In the genomic region with DNA sequence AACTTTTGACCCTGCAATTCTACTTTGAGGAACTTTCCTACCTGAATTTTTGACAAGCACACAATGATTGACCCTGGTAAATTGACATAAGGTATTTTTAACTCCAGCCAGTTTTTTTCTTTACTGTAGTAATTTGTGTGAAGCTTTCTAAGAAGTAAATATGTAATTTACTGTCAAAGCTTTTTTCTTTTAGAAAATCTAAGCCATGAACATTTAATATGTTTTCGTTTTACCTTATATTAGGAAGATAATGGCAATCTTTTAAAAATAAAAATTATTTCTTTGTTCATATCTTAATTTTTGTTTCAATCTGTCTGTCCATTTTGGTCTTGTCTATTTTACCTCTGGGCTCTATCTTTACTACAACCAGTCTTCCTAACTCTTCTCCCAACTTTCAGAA, we compare ENCODE assay signal across 9 cellular contexts.
"Had no signal": no experiment of that assay in that cellular context is flagged by ENCODE, and none has a peak within 500 bp of the region (broad histone marks: within the 10 kb centered on the region; RNA-seq: fewer than 3 reads in every experiment).

No MANE protein-coding gene starts in this region.

- H3K27ac Mint-ChIP-seq: IgD-negative memory B cell had no signal

- DNase-seq: GOT3, H7, KG1 had no signal

- H3K36me3 ChIP-seq: HAP-1 had no signal

- H3K4me3 ChIP-seq: GM23248, HAP-1 had no signal

- H3K27ac ChIP-seq: GM23248, HL-60 had no signal

- H3K9me3 ChIP-seq: HAP-1 had no signal

- H3K4me3 Mint-ChIP-seq: IgD-negative memory B cell had no signal

- H3K9ac ChIP-seq: GM23248 had no signal

- H3K27me3 Mint-ChIP-seq: IgD-negative memory B cell had no signal

- FAIRE-seq: HepG2 had no signal

- ATAC-seq: HCT116, HepG2 had no signal
